9 cellular contexts compared by ENCODE assay signal in genomic region chr4:158782539-158783360, GRCh38. TPM values are rescaled to one million over a fixed set of nuclear protein-coding genes. Genes with fewer than 3 reads are reported as not detected.
DNase-seq lines count a peak whose midpoint lies in the region; ATAC-seq and TF ChIP-seq lines count a peak whose summit lies in the region.
"Had no signal": no experiment of that assay in that cellular context is flagged by ENCODE, and none has a peak within 500 bp of the region (broad histone marks: within the 10 kb centered on the region; RNA-seq: fewer than 3 reads in every experiment).

No MANE protein-coding gene starts in this region.

- H3K9ac ChIP-seq in endodermal cell (ENCODE audit: extremely low read depth, low read length, poor library complexity, severe bottlenecking) = no peak overlapping the region

- peaks cover 20% of the 10 kb centered on the region for H3K27me3 Mint-ChIP-seq in endodermal cell (ENCODE audit: insufficient read depth)

- H3K36me3 ChIP-seq in endodermal cell (ENCODE audit: control insufficient read depth, insufficient read depth, low read length) (no peaks in the 10 kb centered on the region), psoas muscle (ENCODE audit: insufficient read depth in 1 of 2, low read depth in 1 of 2) (no peaks in the 10 kb centered on the region), adrenal gland (replicated peaks in 1 of 2) (no peaks in the 10 kb centered on the region)

- H3K4me3 Mint-ChIP-seq in endodermal cell = peak overlapping the region; percentile 20

- H3K4me1 Mint-ChIP-seq in endodermal cell = peaks cover 47% of the 10 kb centered on the region

- 42 to 84% methylated on average over 2 to 4 of the region's 4 CpGs for WGBS in endodermal cell (ENCODE audit: insufficient coverage in 1 of 2, insufficient read length in 1 of 2), 2 experiments
- WGBS in psoas muscle, 3 donors = 26 to 38% (median 29%) methylated on average over 4 of the region's 4 CpGs
- WGBS in adrenal gland, 4 donors = 62 to 68% (median 64%) methylated on average over 4 of the region's 4 CpGs

- intact Hi-C loops in psoas muscle (cut with DNase I) = no loop called here
- intact Hi-C loops in adrenal gland (cut with DNase I) = no loop called here

- peak overlapping the region; percentile 64 for H3K4me3 ChIP-seq in endodermal cell (ENCODE audit: low read length)
- peak overlapping the region; percentile 5 for H3K4me3 ChIP-seq in psoas muscle
- no peak overlapping the region for H3K4me3 ChIP-seq in adrenal gland

- no peaks in the 10 kb centered on the region for H3K36me3 Mint-ChIP-seq in endodermal cell (ENCODE audit: low read depth)

- TF ChIP-seq POLR2A in adrenal gland (IDR thresholded peaks at IDR 0.05) = no peak

- no peak for TF ChIP-seq CTCF in endodermal cell (conservative IDR thresholded peaks at IDR 0.05)
- TF ChIP-seq CTCF in psoas muscle (IDR thresholded peaks at IDR 0.05) = no peak
- no peak for TF ChIP-seq CTCF in adrenal gland (IDR thresholded peaks at IDR 0.05)

- H3K27ac ChIP-seq in endodermal cell (ENCODE audit: low read depth, low read length) (no peak overlapping the region), psoas muscle (peak overlapping the region; percentile 66), adrenal gland (no peak overlapping the region)

- H3K27me3 ChIP-seq in endodermal cell (ENCODE audit: control insufficient read depth, insufficient read depth, low read length, poor library complexity, severe bottlenecking) = no peaks in the 10 kb centered on the region
- no peaks in the 10 kb centered on the region for H3K27me3 ChIP-seq in psoas muscle (ENCODE audit: insufficient read depth in 3 of 3, low read length in 2 of 3)
- no peaks in the 10 kb centered on the region for H3K27me3 ChIP-seq in adrenal gland

- H3K27ac Mint-ChIP-seq in endodermal cell = peak overlapping the region; percentile 14

- peak; percentile 41 for DNase-seq in HT-29 (ENCODE audit: low spot score)
- no peak for DNase-seq in endodermal cell
- no peak for DNase-seq in psoas muscle
- no peak for DNase-seq in adrenal gland
- DNase-seq in retina = no peak
- no peak for DNase-seq in activated CD4-positive, alpha-beta T cell treated with anti-CD3 and anti-CD28 coated beads for 1 hour
- DNase-seq in NCI-H1092 treated with DMSO at 0.1 percent for 48 hours (lab: John Stamatoyannopoulos, UW) = no peak
- DNase-seq: NCI-H524 treated with DMSO at 0.1 percent for 48 hours had no signal

- H3K9me3 ChIP-seq in endodermal cell (ENCODE audit: control insufficient read depth, low read length) = no peaks in the 10 kb centered on the region
- no peaks in the 10 kb centered on the region for H3K9me3 ChIP-seq in psoas muscle
- no peaks in the 10 kb centered on the region for H3K9me3 ChIP-seq in adrenal gland (replicated peaks in 1 of 3)

- H3K4me1 ChIP-seq in endodermal cell (ENCODE audit: control insufficient read depth, insufficient read depth, low read length) (peaks cover 14% of the 10 kb centered on the region), psoas muscle (peaks cover 87% of the 10 kb centered on the region), adrenal gland (replicated peaks in 1 of 2) (peaks cover 41 to 63% of the 10 kb centered on the region in 2 donors)

- H3K9me3 Mint-ChIP-seq in endodermal cell = no peaks in the 10 kb centered on the region

- ATAC-seq in GM18909 (IDR thresholded peaks at IDR 0.05; ENCODE audit: poor library complexity, unreplicated experiment) = peak; percentile 53
- no peak for ATAC-seq in psoas muscle

RNA-seq across cellular contexts. Expression of gene FNIP2, which starts 13.9 kb away (rescaled TPM):
- 13.4 and 15.1 TPM in 2 replicates for total RNA-seq in HT-29 (2014; rRNA removed; shearing (Covaris generic))
- total RNA-seq in endodermal cell (10 to 100 TPM in 1 of 2 donors, 1 to 10 TPM in 1; 8.6 to 11.5 TPM), psoas muscle (10 to 100 TPM; 31.5 to 92.1 (median 53.4) TPM), adrenal gland (10 to 100 TPM; 20.3 to 39.4 (median 32.5) TPM)
- polyA plus RNA-seq in endodermal cell (2013, experiment 1 of 2) = 16.5 TPM
- 17.4 TPM for polyA plus RNA-seq in endodermal cell (2013, experiment 2 of 2)
- polyA plus RNA-seq in psoas muscle (10 to 100 TPM; 15.6 to 33.3 (median 19.1) TPM), adrenal gland (10 to 100 TPM in 2 of 3 donors, 1 to 10 TPM in 1; 3.5 to 13.1 (median 12.4) TPM)

RNA-seq across cellular contexts. Expression of gene PPID, which starts 59.6 kb away (rescaled TPM):
- total RNA-seq in HT-29 (2014; rRNA removed; shearing (Covaris generic)) = 10.5 and 10.6 TPM in 2 replicates
- total RNA-seq in endodermal cell (10 to 100 TPM; 38.9 to 40.3 TPM), psoas muscle (10 to 100 TPM; 35.1 to 68.1 (median 51.0) TPM), adrenal gland (10 to 100 TPM; 12.3 to 24.7 (median 20.8) TPM)
- 43.0 TPM for polyA plus RNA-seq in endodermal cell (2013, experiment 1 of 2)
- polyA plus RNA-seq in endodermal cell (2013, experiment 2 of 2) = 40.4 TPM
- polyA plus RNA-seq in psoas muscle (100 to 1,000 TPM in 1 of 3 donors, 10 to 100 TPM in 2; 49.8 to 162 (median 72.5) TPM), adrenal gland (10 to 100 TPM; 16.8 to 95.6 (median 18.9) TPM)

Comparison
In these comparisons a context has a peak if more than half of its experiments do, and no peak if none do; other contexts are left out.
1. H3K4me3 ChIP-seq: peak in endodermal cell (single experiment) and psoas muscle (single experiment); none in adrenal gland (0 of 4).